Comparison of ENCODE assay signal across 20 cellular contexts in the genomic region with DNA sequence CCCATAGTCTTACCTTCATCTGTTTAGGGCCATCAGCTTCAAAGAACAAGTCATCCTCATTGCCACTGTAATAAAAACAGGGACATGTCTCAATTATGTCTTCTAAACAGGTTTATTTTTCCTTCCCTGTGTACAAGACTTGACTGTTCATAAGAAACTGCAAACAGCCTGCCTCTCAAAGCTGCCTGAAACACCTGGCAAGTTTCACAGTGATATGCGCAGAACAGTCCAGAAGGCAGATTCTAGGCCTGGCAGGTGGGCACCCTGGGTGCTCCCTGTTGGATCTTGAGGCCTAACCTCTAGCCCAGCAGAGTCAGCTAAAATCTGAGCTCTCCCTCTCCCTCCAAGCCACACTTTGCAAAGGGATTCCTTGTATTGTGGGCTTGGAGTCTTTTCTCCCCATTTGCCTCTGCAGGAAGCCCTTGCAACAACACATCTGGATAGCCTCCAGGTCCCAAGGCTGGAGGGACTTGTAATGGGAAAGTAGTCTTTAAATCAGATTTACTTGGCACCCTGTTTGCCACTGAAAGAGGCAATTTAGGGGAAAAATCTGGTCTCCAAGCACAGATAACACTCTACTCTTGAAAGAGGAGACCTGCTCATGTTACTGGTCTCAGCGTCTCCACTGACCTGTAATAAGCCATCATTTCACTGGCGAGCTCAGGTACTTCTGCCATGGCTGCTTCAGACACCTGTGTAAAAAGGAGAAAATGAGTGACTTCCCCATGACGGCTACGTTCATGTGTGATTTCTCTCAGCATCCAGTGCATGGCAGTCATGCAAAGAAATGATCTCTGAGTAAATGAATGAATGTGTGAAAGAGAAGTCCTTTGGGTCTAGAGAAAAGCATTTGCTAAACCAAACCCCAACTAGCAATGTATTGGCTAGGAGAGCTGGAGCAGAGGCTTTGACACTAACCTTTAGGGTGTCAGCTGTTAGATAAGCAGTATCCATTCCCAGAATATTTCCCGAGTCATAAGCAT. TPM values are rescaled to one million over a fixed set of nuclear protein-coding genes. Genes with fewer than 3 reads are reported as not detected.
DNase-seq lines count a peak whose midpoint lies in the region; ATAC-seq and TF ChIP-seq lines count a peak whose summit lies in the region.
"Had no signal": no experiment of that assay in that cellular context is flagged by ENCODE, and none has a peak within 500 bp of the region (broad histone marks: within the 10 kb centered on the region; RNA-seq: fewer than 3 reads in every experiment).

No MANE protein-coding gene starts in this region.

- POLR2A ChIA-PET in SK-N-SH (lab: Yijun Ruan, JAX): no interaction called here

- ATAC-seq in SK-N-SH treated with all-trans-retinoic acid at 6 μM for 48 hours: no peak
- ATAC-seq in stimulated activated memory B cell treated with anti-CD40 and anti-IgM and Interleukin-4, amounts not matched to agents 10 μg/mL and 1 μg/mL and 100 μg/mL, for 72 hours: no peak
- no peak for ATAC-seq in GM21423 (IDR thresholded peaks at IDR 0.05; ENCODE audit: unreplicated experiment)
- ATAC-seq: activated T-helper 17 cell treated with anti-CD3 and anti-CD28 coated beads, Interleukin-2, amount 50 U/mL, for 72 hours; left ventricle myocardium superior; stimulated activated naive CD8-positive, alpha-beta T cell treated with anti-CD3 and anti-CD28 coated beads, Interleukin-15, amount 100 ng/mL, for 72 hours; T-cell had no signal

- intact Hi-C loops in head of caudate nucleus (cut with DNase I): no loop called here
- intact Hi-C loops in activated naive CD4-positive, alpha-beta T cell treated with anti-CD3 and anti-CD28 coated beads for 36 hours (cut with micrococcal nuclease): no loop called here

- peaks cover 50% of the 10 kb centered on the region for H3K4me1 Mint-ChIP-seq in stimulated activated memory B cell treated with anti-CD40 and anti-IgM and Interleukin-4, amounts not matched to agents 10 μg/mL and 1 μg/mL and 100 μg/mL, for 72 hours
- H3K4me1 Mint-ChIP-seq in activated naive CD4-positive, alpha-beta T cell treated with anti-CD3 and anti-CD28 coated beads for 36 hours (ENCODE audit: low read depth): no peaks in the 10 kb centered on the region
- H3K4me1 Mint-ChIP-seq: activated T-helper 17 cell treated with anti-CD3 and anti-CD28 coated beads, Interleukin-2, amount 50 U/mL, for 72 hours had no signal

- CTCF ChIA-PET in SK-N-SH (lab: Yijun Ruan, JAX): interaction anchor here (1.5 kb wide), 1 partner anchor 86 kb away, joined by 5 read pairs; no protein-coding TSS in a partner anchor
- CTCF ChIA-PET in activated naive CD4-positive, alpha-beta T cell treated with anti-CD3 and anti-CD28 coated beads for 36 hours (lab: Charles Lee): interaction anchor here (0.9 to 1.5 kb wide), 2 partner anchors 86 to 105 kb away, joined by 3 to 4 read pairs; no protein-coding TSS in a partner anchor

- H3K4me3 ChIP-seq in SK-N-SH (ENCODE audit: low read depth in 2 of 2, low read length in 1 of 2) (no peak overlapping the region), WI38 (ENCODE audit: low read depth, low read length) (peak overlapping the region; percentile 29), fibroblast of the aortic adventitia (ENCODE audit: low read depth, low read length) (peak overlapping the region; percentile 65)
- H3K4me3 ChIP-seq: gastroesophageal sphincter, Peyer's patch had no signal

- H3K36me3 Mint-ChIP-seq in stimulated activated memory B cell treated with anti-CD40 and anti-IgM and Interleukin-4, amounts not matched to agents 10 μg/mL and 1 μg/mL and 100 μg/mL, for 72 hours: peaks cover 5% of the 10 kb centered on the region
- H3K36me3 Mint-ChIP-seq in activated naive CD4-positive, alpha-beta T cell treated with anti-CD3 and anti-CD28 coated beads for 36 hours (ENCODE audit: low read depth): no peaks in the 10 kb centered on the region
- H3K36me3 Mint-ChIP-seq: T-cell had no signal

- no peaks in the 10 kb centered on the region for H3F3A ChIP-seq in SK-N-SH (replicated peaks; ENCODE audit: insufficient read depth)

- DNase-seq in SK-N-SH (no peak), fibroblast of the aortic adventitia (ENCODE audit: low read depth) (peak; percentile 73), head of caudate nucleus (no peak)
- no peak for DNase-seq in activated naive CD4-positive, alpha-beta T cell treated with anti-CD3 and anti-CD28 coated beads for 36 hours
- DNase-seq: activated CD8-positive, alpha-beta memory T cell treated with anti-CD3 and anti-CD28 coated beads for 24 hours; COR-L47; left ventricle myocardium superior; naive thymus-derived CD4-positive, alpha-beta T cell; NCI-H774; Peyer's patch; stimulated activated naive CD8-positive, alpha-beta T cell treated with anti-CD3 and anti-CD28 coated beads, Interleukin-15, amount 100 ng/mL, for 72 hours; T-cell; WERI-Rb-1 had no signal

- H4K20me1 ChIP-seq in SK-N-SH (ENCODE audit: insufficient read depth): no peaks in the 10 kb centered on the region

- WGBS in SK-N-SH (ENCODE audit: low lambda C conversion rate): 31% methylated on average over 6 of the region's 6 CpGs

- no peaks in the 10 kb centered on the region for H3K27me3 Mint-ChIP-seq in stimulated activated memory B cell treated with anti-CD40 and anti-IgM and Interleukin-4, amounts not matched to agents 10 μg/mL and 1 μg/mL and 100 μg/mL, for 72 hours
- peaks cover 12% of the 10 kb centered on the region for H3K27me3 Mint-ChIP-seq in activated naive CD4-positive, alpha-beta T cell treated with anti-CD3 and anti-CD28 coated beads for 36 hours (ENCODE audit: low read depth)

- H3K4me3 Mint-ChIP-seq in stimulated activated memory B cell treated with anti-CD40 and anti-IgM and Interleukin-4, amounts not matched to agents 10 μg/mL and 1 μg/mL and 100 μg/mL, for 72 hours: no peak overlapping the region
- no peak overlapping the region for H3K4me3 Mint-ChIP-seq in activated naive CD4-positive, alpha-beta T cell treated with anti-CD3 and anti-CD28 coated beads for 36 hours
- H3K4me3 Mint-ChIP-seq: activated T-helper 17 cell treated with anti-CD3 and anti-CD28 coated beads, Interleukin-2, amount 50 U/mL, for 72 hours; naive thymus-derived CD4-positive, alpha-beta T cell; stimulated activated naive CD8-positive, alpha-beta T cell treated with anti-CD3 and anti-CD28 coated beads, Interleukin-15, amount 100 ng/mL, for 72 hours; T-cell had no signal

- H3K9me3 Mint-ChIP-seq in stimulated activated memory B cell treated with anti-CD40 and anti-IgM and Interleukin-4, amounts not matched to agents 10 μg/mL and 1 μg/mL and 100 μg/mL, for 72 hours: no peaks in the 10 kb centered on the region
- H3K9me3 Mint-ChIP-seq in activated naive CD4-positive, alpha-beta T cell treated with anti-CD3 and anti-CD28 coated beads for 36 hours: no peaks in the 10 kb centered on the region
- H3K9me3 Mint-ChIP-seq: activated T-helper 17 cell treated with anti-CD3 and anti-CD28 coated beads, Interleukin-2, amount 50 U/mL, for 72 hours; stimulated activated naive CD8-positive, alpha-beta T cell treated with anti-CD3 and anti-CD28 coated beads, Interleukin-15, amount 100 ng/mL, for 72 hours; T-cell had no signal

- H3K4me1 ChIP-seq in SK-N-SH (ENCODE audit: control insufficient read depth in 1 of 2, insufficient read depth in 2 of 2, low read depth in 1 of 2, low read length in 1 of 2): no peaks in the 10 kb centered on the region; a peak in 1 of 4 replicates

- H3K36me3 ChIP-seq in SK-N-SH (replicated peaks in 1 of 2; ENCODE audit: control insufficient read depth in 1 of 2, insufficient read depth in 2 of 2, low read length in 1 of 2): no peaks in the 10 kb centered on the region
- H3K36me3 ChIP-seq: gastroesophageal sphincter, Peyer's patch, WERI-Rb-1 had no signal

- H3K27me3 ChIP-seq in SK-N-SH (ENCODE audit: insufficient read depth): peaks cover 1% of the 10 kb centered on the region; the same call in 1 of the 2 replicates
- H3K27me3 ChIP-seq: gastroesophageal sphincter, Peyer's patch had no signal

- TF ChIP-seq CTCF in SK-N-SH (IDR thresholded peaks at IDR 0.05): no peak
- TF ChIP-seq CTCF in WI38 (IDR thresholded peaks at IDR 0.05; ENCODE audit: low read depth, low read length): no peak
- TF ChIP-seq CTCF in fibroblast of the aortic adventitia (IDR thresholded peaks at IDR 0.05; ENCODE audit: insufficient read depth, low read length): peak; percentile 16

- peak overlapping the region; percentile 58 for H3K27ac Mint-ChIP-seq in stimulated activated memory B cell treated with anti-CD40 and anti-IgM and Interleukin-4, amounts not matched to agents 10 μg/mL and 1 μg/mL and 100 μg/mL, for 72 hours
- H3K27ac Mint-ChIP-seq in activated naive CD4-positive, alpha-beta T cell treated with anti-CD3 and anti-CD28 coated beads for 36 hours: no peak overlapping the region
- H3K27ac Mint-ChIP-seq: activated T-helper 17 cell treated with anti-CD3 and anti-CD28 coated beads, Interleukin-2, amount 50 U/mL, for 72 hours; stimulated activated naive CD8-positive, alpha-beta T cell treated with anti-CD3 and anti-CD28 coated beads, Interleukin-15, amount 100 ng/mL, for 72 hours; T-cell had no signal

- H3K9me3 ChIP-seq in SK-N-SH: no peaks in the 10 kb centered on the region
- H3K9me3 ChIP-seq: gastroesophageal sphincter, Peyer's patch had no signal

- 0 out of 2 replicates have a peak overlapping the region, but pooled peaks have one; percentile 11 for H3K9ac ChIP-seq in SK-N-SH

- H2AFZ ChIP-seq in SK-N-SH (ENCODE audit: low read depth): no peak overlapping the region

- H3K79me2 ChIP-seq in SK-N-SH (ENCODE audit: insufficient read depth): no peaks in the 10 kb centered on the region

- H3K9me2 ChIP-seq in SK-N-SH: no peaks in the 10 kb centered on the region

- no peak for TF ChIP-seq RAD21 in SK-N-SH (IDR thresholded peaks at IDR 0.05; ENCODE audit: low read length)

- peak overlapping the region; percentile 31; the same call in 1 of the 2 replicates for H3K4me2 ChIP-seq in SK-N-SH

- TF ChIP-seq EP300 in SK-N-SH (IDR thresholded peaks at IDR 0.05; ENCODE audit: borderline replicate concordance in 1 of 2, low read depth in 1 of 2, low read length in 1 of 2): no peak

- H3K27ac ChIP-seq in SK-N-SH (ENCODE audit: low read depth in 2 of 2, low read length in 1 of 2): peak overlapping the region in 1 of 2 experiments; percentile 16; a peak in 1 of 4 replicates
- H3K27ac ChIP-seq: 22Rv1, gastroesophageal sphincter, Peyer's patch, WERI-Rb-1 had no signal

TF ChIP-seq in SK-N-SH treated with all-trans-retinoic acid at 6 μM for 48 hours, 23 proteins besides CTCF, POLR2A, EP300 and RAD21 (continues in another document):
- TF ChIP-seq ZFP3 (CRISPR knock-in tag; IDR thresholded peaks at IDR 0.05) (no peak), SNAI2 (CRISPR knock-in tag; IDR thresholded peaks at IDR 0.05) (no peak)

RNA-seq across cellular contexts. Expression of a gene that starts 0.7 kb away (rescaled TPM):
- polyA plus RNA-seq in SK-N-SH (2012; rRNA removed): 0.25 and 0.60 TPM in 2 replicates
- polyA plus RNA-seq in SK-N-SH (2012; cell fraction: cytosol; rRNA removed): 0.21 and 0.30 TPM in 2 replicates
- 0.69 and 0.92 TPM in 2 replicates for polyA plus RNA-seq in SK-N-SH (2012; cell fraction: nucleus; rRNA removed)
- total RNA-seq in fibroblast of the aortic adventitia (ENCODE audit: low replicate concordance): 2.4 TPM in 1 of 2 replicates, not detected in the other
- total RNA-seq in activated naive CD4-positive, alpha-beta T cell treated with anti-CD3 and anti-CD28 coated beads for 36 hours: not detected
- polyA plus RNA-seq: naive thymus-derived CD4-positive, alpha-beta T cell had no signal

RNA-seq across cellular contexts. Expression of a gene that starts 51.6 kb away (rescaled TPM):
- not detected in 2 replicates for polyA plus RNA-seq in SK-N-SH (2012; rRNA removed)
- polyA plus RNA-seq in SK-N-SH (2012; cell fraction: cytosol; rRNA removed): 0.01 and 0.03 TPM in 2 replicates
- not detected in 2 replicates for polyA plus RNA-seq in SK-N-SH (2012; cell fraction: nucleus; rRNA removed)
- total RNA-seq in fibroblast of the aortic adventitia (ENCODE audit: low replicate concordance): 0.90 TPM in 1 of 2 replicates, not detected in the other
- total RNA-seq in activated naive CD4-positive, alpha-beta T cell treated with anti-CD3 and anti-CD28 coated beads for 36 hours: under 1 TPM; 0.17 to 0.29 TPM
- total RNA-seq: gastroesophageal sphincter, left ventricle myocardium superior, Peyer's patch had no signal
- polyA plus RNA-seq: naive thymus-derived CD4-positive, alpha-beta T cell had no signal

Comparison
In these comparisons a context has a peak if more than half of its experiments do, and no peak if none do; other contexts are left out.
1. H3K4me3 ChIP-seq: peak in WI38 (single experiment) and fibroblast of the aortic adventitia (single experiment); none in SK-N-SH (0 of 2).